In the genomic region with DNA sequence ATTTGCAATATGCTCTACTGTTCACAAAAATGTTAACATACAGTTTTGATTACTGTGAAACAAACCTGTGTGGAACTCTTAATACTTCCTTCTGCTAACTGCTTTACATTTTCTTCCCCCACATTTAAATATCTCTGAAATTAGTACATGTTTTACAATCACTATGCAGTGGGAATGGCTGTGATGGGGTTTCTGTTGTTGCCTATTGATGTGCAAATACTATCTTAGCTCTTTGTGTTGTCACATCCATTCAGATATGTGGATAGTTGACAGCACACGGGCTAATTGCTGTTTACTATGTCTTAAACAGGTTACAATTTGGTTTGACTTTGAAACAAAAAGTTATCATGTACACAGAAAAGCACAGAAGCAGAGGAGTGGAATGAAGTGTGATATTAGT, we compare ENCODE assay signal across 24 cellular contexts.
"Had no signal": no experiment of that assay in that cellular context is flagged by ENCODE, and none has a peak within 500 bp of the region (broad histone marks: within the 10 kb centered on the region; RNA-seq: fewer than 3 reads in every experiment).

No MANE protein-coding gene starts in this region.

- H3K4me3 ChIP-seq: K562 had no signal

- ATAC-seq: K562, Panc1, PC-3 had no signal

- H3K4me3 Mint-ChIP-seq: IgD-negative memory B cell had no signal

- H3K27me3 Mint-ChIP-seq: IgD-negative memory B cell had no signal

- H3K27ac ChIP-seq: HL-60, KMS-11, RWPE1 had no signal

- H3K4me2 ChIP-seq: KMS-11, SK-N-SH had no signal

- FAIRE-seq: HTR-8/SVneo, K562 had no signal

- H3K27ac Mint-ChIP-seq: IgD-negative memory B cell had no signal

- H3K9ac ChIP-seq: KMS-11, SK-N-SH had no signal

- DNase-seq: Kasumi-1, MM.1S, NCI-H1092 treated with DMSO at 0.1 percent for 48 hours, NCI-H1436, NCI-H187, NCI-H2029, NCI-H2081 treated with DMSO at 0.1 percent for 48 hours, NCI-H2171, NCI-H226, NCI-H446, NCI-H510A, NCI-H524 treated with DMSO at 0.1 percent for 48 hours, NCI-H774, PC-3, SHP77, SK-N-SH, SW 1271 had no signal

- H3K9me3 ChIP-seq: SK-N-SH had no signal
